12 cellular contexts compared by ENCODE assay signal in the genomic region with DNA sequence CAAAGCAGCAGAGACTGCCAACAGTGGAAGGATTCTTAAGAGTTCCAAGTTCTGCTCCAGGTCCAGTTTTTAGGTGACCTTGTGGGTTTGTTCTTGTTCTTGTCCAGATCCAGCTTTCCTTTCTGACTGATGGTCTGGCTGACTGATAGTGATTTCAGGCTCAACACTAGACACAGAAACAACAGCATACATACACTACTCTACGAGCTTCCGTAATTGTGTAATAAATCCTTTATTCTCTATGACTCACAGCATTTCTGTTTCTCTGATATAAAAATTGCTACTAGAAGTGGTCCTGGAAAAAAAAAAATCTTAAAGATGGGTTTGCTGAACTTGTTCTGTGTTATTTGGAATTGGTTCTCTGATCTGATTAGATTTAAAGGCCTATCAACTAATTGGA.
DNase-seq lines count a peak whose midpoint lies in the region; ATAC-seq and TF ChIP-seq lines count a peak whose summit lies in the region.
"Had no signal": no experiment of that assay in that cellular context is flagged by ENCODE, and none has a peak within 500 bp of the region (broad histone marks: within the 10 kb centered on the region; RNA-seq: fewer than 3 reads in every experiment).

No MANE protein-coding gene starts in this region.

- no peaks in the 10 kb centered on the region for H3K4me1 Mint-ChIP-seq in activated T-helper 1 cell treated with anti-CD3 and anti-CD28 coated beads, Interleukin-12 subunit alpha, Interleukin-12 subunit beta, Interleukin-2, Interleukin-4 antibody, amounts not matched to agents 30 ng/mL and 10 ng/mL and 1 ng/mL, durations not matched to agents 14 hours and 24 hours and 36 hours (ENCODE audit: low read depth)
- H3K4me1 Mint-ChIP-seq: CD8-positive, alpha-beta memory T cell had no signal

- H3K36me3 Mint-ChIP-seq in activated T-helper 1 cell treated with anti-CD3 and anti-CD28 coated beads, Interleukin-12 subunit alpha, Interleukin-12 subunit beta, Interleukin-2, Interleukin-4 antibody, amounts not matched to agents 30 ng/mL and 10 ng/mL and 1 ng/mL, durations not matched to agents 14 hours and 24 hours and 36 hours (ENCODE audit: low read depth): peaks cover 6% of the 10 kb centered on the region

- no peak overlapping the region for H3K4me3 ChIP-seq in choroid plexus epithelial cell (ENCODE audit: low read depth, low read length)
- no peak overlapping the region for H3K4me3 ChIP-seq in fibroblast of pulmonary artery (replicated peaks; ENCODE audit: low read depth, low read length)

- H3K27ac Mint-ChIP-seq in activated T-helper 1 cell treated with anti-CD3 and anti-CD28 coated beads, Interleukin-12 subunit alpha, Interleukin-12 subunit beta, Interleukin-2, Interleukin-4 antibody, amounts not matched to agents 30 ng/mL and 10 ng/mL and 1 ng/mL, durations not matched to agents 14 hours and 24 hours and 36 hours: no peak overlapping the region
- H3K27ac Mint-ChIP-seq: HFFc6 had no signal

- ATAC-seq in sciatic nerve (peak; percentile 10), left lobe of liver (no peak)

- peak; percentile 55 for DNase-seq in NCI-H82 (lab: John Stamatoyannopoulos, UW)
- no peak for DNase-seq in NCI-H82 treated with DMSO at 0.1 percent for 48 hours (lab: John Stamatoyannopoulos, UW; ENCODE audit: unreplicated experiment)
- peak; percentile 24 for DNase-seq in choroid plexus epithelial cell (ENCODE audit: low read depth)
- peak; percentile 58 for DNase-seq in fibroblast of pulmonary artery (ENCODE audit: low read depth)
- DNase-seq in sciatic nerve (ENCODE audit: low spot score): no peak
- DNase-seq in activated T-helper 1 cell treated with anti-CD3 and anti-CD28 coated beads, Interleukin-12 subunit alpha, Interleukin-12 subunit beta, Interleukin-2, Interleukin-4 antibody, amounts not matched to agents 30 ng/mL and 10 ng/mL and 1 ng/mL, durations not matched to agents 14 hours and 24 hours and 36 hours (ENCODE audit: low spot score): no peak
- no peak for DNase-seq in DMS153 (lab: John Stamatoyannopoulos, UW)
- DNase-seq in left lobe of liver (ENCODE audit: low spot score): no peak
- DNase-seq: Caco-2; CD8-positive, alpha-beta memory T cell; HCEC 1CT; HFFc6 had no signal

- H3K4me3 Mint-ChIP-seq in activated T-helper 1 cell treated with anti-CD3 and anti-CD28 coated beads, Interleukin-12 subunit alpha, Interleukin-12 subunit beta, Interleukin-2, Interleukin-4 antibody, amounts not matched to agents 30 ng/mL and 10 ng/mL and 1 ng/mL, durations not matched to agents 14 hours and 24 hours and 36 hours: no peak overlapping the region
- H3K4me3 Mint-ChIP-seq: CD8-positive, alpha-beta memory T cell; HFFc6 had no signal

- TF ChIP-seq CTCF in choroid plexus epithelial cell (conservative IDR thresholded peaks at IDR 0.05; ENCODE audit: low read depth, low read length): no peak
- TF ChIP-seq CTCF in fibroblast of pulmonary artery (IDR thresholded peaks at IDR 0.05; ENCODE audit: low read length, missing control alignments): no peak

- no peaks in the 10 kb centered on the region for H3K9me3 Mint-ChIP-seq in activated T-helper 1 cell treated with anti-CD3 and anti-CD28 coated beads, Interleukin-12 subunit alpha, Interleukin-12 subunit beta, Interleukin-2, Interleukin-4 antibody, amounts not matched to agents 30 ng/mL and 10 ng/mL and 1 ng/mL, durations not matched to agents 14 hours and 24 hours and 36 hours
- H3K9me3 Mint-ChIP-seq: CD8-positive, alpha-beta memory T cell; HFFc6 had no signal

- H3K27me3 Mint-ChIP-seq in activated T-helper 1 cell treated with anti-CD3 and anti-CD28 coated beads, Interleukin-12 subunit alpha, Interleukin-12 subunit beta, Interleukin-2, Interleukin-4 antibody, amounts not matched to agents 30 ng/mL and 10 ng/mL and 1 ng/mL, durations not matched to agents 14 hours and 24 hours and 36 hours (ENCODE audit: insufficient read depth): no peaks in the 10 kb centered on the region
- H3K27me3 Mint-ChIP-seq: CD8-positive, alpha-beta memory T cell had no signal

- intact Hi-C loops in sciatic nerve (cut with DNase I): no loop called here
- intact Hi-C loops in activated T-helper 1 cell treated with anti-CD3 and anti-CD28 coated beads, Interleukin-12 subunit alpha, Interleukin-12 subunit beta, Interleukin-2, Interleukin-4 antibody, amounts not matched to agents 30 ng/mL and 10 ng/mL and 1 ng/mL, durations not matched to agents 14 hours and 24 hours and 36 hours (cut with micrococcal nuclease): no loop called here

Comparison
In these comparisons a context has a peak if more than half of its experiments do, and no peak if none do; other contexts are left out.
1. DNase-seq: peak in NCI-H82 (single experiment), choroid plexus epithelial cell (single experiment) and fibroblast of pulmonary artery (single experiment); none in NCI-H82 treated with DMSO at 0.1 percent for 48 hours (single experiment), sciatic nerve (single experiment), activated T-helper 1 cell treated with anti-CD3 and anti-CD28 coated beads, Interleukin-12 subunit alpha, Interleukin-12 subunit beta, Interleukin-2, Interleukin-4 antibody, amounts not matched to agents 30 ng/mL and 10 ng/mL and 1 ng/mL, durations not matched to agents 14 hours and 24 hours and 36 hours (single experiment), DMS153 (single experiment) and left lobe of liver (single experiment).